In genomic region chr19:45276284-45276687, GRCh38 we compare ENCODE assay signal across 18 cellular contexts. TPM values are rescaled to one million over a fixed set of nuclear protein-coding genes. Genes with fewer than 3 reads are reported as not detected.
DNase-seq lines count a peak whose midpoint lies in the region; ATAC-seq and TF ChIP-seq lines count a peak whose summit lies in the region.
"Had no signal": no experiment of that assay in that cellular context is flagged by ENCODE, and none has a peak within 500 bp of the region (broad histone marks: within the 10 kb centered on the region; RNA-seq: fewer than 3 reads in every experiment).

No MANE protein-coding gene starts in this region.

- no peak overlapping the region for H3K4ac ChIP-seq in IMR-90 (ENCODE audit: low read depth, low read length)

- CTCF ChIA-PET in IMR-90 (lab: Yijun Ruan, JAX), result no interaction called here

- H3K9ac ChIP-seq in IMR-90 (ENCODE audit: low read depth, low read length), result no peak overlapping the region

- dilution Hi-C loops in IMR-90 (cut with HindIII; ENCODE audit: low sequenced_read_pairs, unreplicated experiment), result no loop called here

- no peak for ATAC-seq in IMR-90 (ENCODE audit: low read depth)
- ATAC-seq: activated T-helper 17 cell treated with anti-CD3 and anti-CD28 coated beads, Interleukin-2, amount 50 U/mL, for 72 hours; gastroesophageal sphincter; psoas muscle; stimulated activated naive CD8-positive, alpha-beta T cell treated with anti-CD3 and anti-CD28 coated beads, Interleukin-15, Interleukin-2, amounts not matched to agents 100 U/mL and 50 U/mL, for 24 hours had no signal

- no peaks in the 10 kb centered on the region for H3K27me3 ChIP-seq in IMR-90 (ENCODE audit: control insufficient read depth, insufficient read depth, low read length)
- no peaks in the 10 kb centered on the region for H3K27me3 ChIP-seq in tibial nerve
- H3K27me3 ChIP-seq: gastroesophageal sphincter had no signal

- H2AK9ac ChIP-seq in IMR-90 (replicated peaks; ENCODE audit: low read depth, low read length, poor library complexity), result no peak overlapping the region

- no peak overlapping the region for H3K27ac ChIP-seq in IMR-90 (ENCODE audit: insufficient read depth, low read length)
- no peak overlapping the region for H3K27ac ChIP-seq in tibial nerve
- H3K27ac ChIP-seq: gastroesophageal sphincter, psoas muscle had no signal

- no peak for TF ChIP-seq RAD21 in IMR-90 (IDR thresholded peaks at IDR 0.05; ENCODE audit: low read length)

- peaks cover 8% of the 10 kb centered on the region for H3K4me1 ChIP-seq in IMR-90 (ENCODE audit: control insufficient read depth, insufficient read depth, low read length)
- H3K4me1 ChIP-seq in tibial nerve, result peaks cover 0 to 7% (median 0%) of the 10 kb centered on the region in 4 donors
- H3K4me1 ChIP-seq: gastroesophageal sphincter, psoas muscle had no signal

- H3K14ac ChIP-seq in IMR-90 (replicated peaks; ENCODE audit: low read depth, low read length), result no peak overlapping the region

- no peak overlapping the region for H3K18ac ChIP-seq in IMR-90 (ENCODE audit: low read depth, low read length)

- H4K8ac ChIP-seq in IMR-90 (ENCODE audit: low read depth in 2 of 2, low read length in 2 of 2), result no peak overlapping the region

- WGBS in IMR-90 (ENCODE audit: extremely low coverage in 2 of 2, insufficient read length in 1 of 2), 2 experiments, result no CpG with 5 or more reads among the region's 7 CpGs
- 76 to 78% methylated on average over 7 of the region's 7 CpGs for WGBS in tibial nerve, 2 donors

- no peak overlapping the region for H4K5ac ChIP-seq in IMR-90 (ENCODE audit: low read depth, low read length)

- DNase-seq in COLO668 (lab: John Stamatoyannopoulos, UW; ENCODE audit: unreplicated experiment) (peak; percentile 12), IMR-90 (peak; percentile 29), NCI-H345 treated with DMSO at 0.1 percent for 48 hours (lab: John Stamatoyannopoulos, UW; ENCODE audit: unreplicated experiment) (peak; percentile 28), fibroblast of peridontal ligament (ENCODE audit: extremely low read depth) (peak; percentile 17), KG1 (lab: John Stamatoyannopoulos, UW) (no peak), AG20443 (ENCODE audit: low spot score) (no peak), cardiac septum (ENCODE audit: low spot score) (no peak), tibial nerve (ENCODE audit: low spot score in 2 of 2) (no peak)
- DNase-seq: activated CD4-positive, alpha-beta T cell treated with anti-CD3 and anti-CD28 coated beads, Interleukin-2, amount 50 U/mL, for 48 hours; effector memory CD4-positive, alpha-beta T cell; islet precursor cell; NCI-H1930; psoas muscle; stimulated activated CD4-positive, alpha-beta T cell treated with anti-CD3 and anti-CD28 coated beads, Interleukin-2, amount 100 ng/mL, for 48 hours; stimulated activated naive CD8-positive, alpha-beta T cell treated with anti-CD3 and anti-CD28 coated beads, Interleukin-15, Interleukin-2, amounts not matched to agents 100 U/mL and 50 U/mL, for 24 hours; T-helper 9 cell had no signal

- H4K91ac ChIP-seq in IMR-90 (ENCODE audit: insufficient read depth, low read depth, low read length), result no peak overlapping the region

- BruUV-seq in IMR-90 (replicated peaks; lab: Mats Ljungman, UMichigan), result no TSS peak

- H4K20me1 ChIP-seq in IMR-90 (ENCODE audit: insufficient read depth, low read length), result peaks cover 18% of the 10 kb centered on the region

- no peak overlapping the region for H2AK5ac ChIP-seq in IMR-90 (ENCODE audit: low read depth, low read length)

- H3K56ac ChIP-seq in IMR-90 (ENCODE audit: extremely low read depth, insufficient read depth, low read length), result no peak overlapping the region

- H3K4me3 ChIP-seq in IMR-90 (ENCODE audit: insufficient read depth, low read depth, low read length) (no peak overlapping the region), tibial nerve (no peak overlapping the region)
- H3K4me3 ChIP-seq: gastroesophageal sphincter, psoas muscle had no signal

- TF ChIP-seq CTCF in IMR-90 (conservative IDR thresholded peaks at IDR 0.05; ENCODE audit: low read depth, low read length) (no peak), tibial nerve (IDR thresholded peaks at IDR 0.05) (no peak)

- H3K36me3 ChIP-seq in IMR-90 (ENCODE audit: control insufficient read depth, insufficient read depth, low read length), result peaks cover 51% of the 10 kb centered on the region
- peaks cover 0 to 89% (median 4%) of the 10 kb centered on the region in 3 donors for H3K36me3 ChIP-seq in tibial nerve

- H3K9me1 ChIP-seq in IMR-90 (ENCODE audit: insufficient read depth, low read length), result peaks cover 11% of the 10 kb centered on the region

- POLR2A ChIA-PET in IMR-90 (lab: Charles Lee; ENCODE audit: unreplicated experiment), result no interaction called here

- no peak overlapping the region for H2BK20ac ChIP-seq in IMR-90 (ENCODE audit: low read depth, low read length)

- H3K9me3 ChIP-seq in IMR-90 (ENCODE audit: control insufficient read depth, insufficient read depth, low read length) (no peaks in the 10 kb centered on the region), tibial nerve (no peaks in the 10 kb centered on the region)
- H3K9me3 ChIP-seq: gastroesophageal sphincter, psoas muscle had no signal

- H3K23ac ChIP-seq in IMR-90 (ENCODE audit: low read depth, low read length), result no peak overlapping the region

- in situ Hi-C loops in IMR-90 (cut with MboI; ENCODE audit: low sequenced_read_pairs), result no loop called here

- no peak overlapping the region for H2AFZ ChIP-seq in IMR-90 (replicated peaks; ENCODE audit: low read length, poor library complexity)

- no peak overlapping the region for H2BK5ac ChIP-seq in IMR-90 (ENCODE audit: low read depth, low read length, poor library complexity, severe bottlenecking)

- no peak for TF ChIP-seq EP300 in tibial nerve (IDR thresholded peaks at IDR 0.05)

- intact Hi-C loops in IMR-90 (cut with micrococcal nuclease), result no loop called here
- intact Hi-C loops in cardiac septum (cut with DNase I), result no loop called here

- H3K79me1 ChIP-seq in IMR-90 (ENCODE audit: low read depth in 1 of 2, low read length in 2 of 2), result peaks cover 7 to 19% of the 10 kb centered on the region in 2 experiments; a peak in 3 of 4 replicates

- H2BK120ac ChIP-seq in IMR-90 (ENCODE audit: low read depth, low read length), result no peak overlapping the region

- TF ChIP-seq POLR2A in IMR-90 (IDR thresholded peaks at IDR 0.05; ENCODE audit: low read depth, low read length) (no peak), tibial nerve (IDR thresholded peaks at IDR 0.05) (no peak)

- no peak overlapping the region for H2BK15ac ChIP-seq in IMR-90 (ENCODE audit: low read depth, low read length)

- no peak overlapping the region for H3K4me2 ChIP-seq in IMR-90 (ENCODE audit: low read depth, low read length)

TF ChIP-seq in IMR-90, 13 proteins besides CTCF, POLR2A, EP300 and RAD21:
- TF ChIP-seq BHLHE40 (IDR thresholded peaks at IDR 0.05; ENCODE audit: low read depth, low read length) (no peak), NFE2L2 (IDR thresholded peaks at IDR 0.05; ENCODE audit: low read depth, low read length) (no peak), RCOR1 (IDR thresholded peaks at IDR 0.05; ENCODE audit: insufficient replicate concordance, low read length) (no peak), RFX5 (IDR thresholded peaks at IDR 0.05; ENCODE audit: low read depth, low read length) (no peak), MXI1 (IDR thresholded peaks at IDR 0.05; ENCODE audit: borderline replicate concordance, low read depth, low read length) (no peak)
- TF ChIP-seq, protein P1, sequence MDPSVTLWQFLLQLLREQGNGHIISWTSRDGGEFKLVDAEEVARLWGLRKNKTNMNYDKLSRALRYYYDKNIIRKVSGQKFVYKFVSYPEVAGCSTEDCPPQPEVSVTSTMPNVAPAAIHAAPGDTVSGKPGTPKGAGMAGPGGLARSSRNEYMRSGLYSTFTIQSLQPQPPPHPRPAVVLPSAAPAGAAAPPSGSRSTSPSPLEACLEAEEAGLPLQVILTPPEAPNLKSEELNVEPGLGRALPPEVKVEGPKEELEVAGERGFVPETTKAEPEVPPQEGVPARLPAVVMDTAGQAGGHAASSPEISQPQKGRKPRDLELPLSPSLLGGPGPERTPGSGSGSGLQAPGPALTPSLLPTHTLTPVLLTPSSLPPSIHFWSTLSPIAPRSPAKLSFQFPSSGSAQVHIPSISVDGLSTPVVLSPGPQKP (IDR thresholded peaks at IDR 0.05; ENCODE audit: borderline replicate concordance, low read depth, low read length), result no peak
- TF ChIP-seq, protein P2, sequence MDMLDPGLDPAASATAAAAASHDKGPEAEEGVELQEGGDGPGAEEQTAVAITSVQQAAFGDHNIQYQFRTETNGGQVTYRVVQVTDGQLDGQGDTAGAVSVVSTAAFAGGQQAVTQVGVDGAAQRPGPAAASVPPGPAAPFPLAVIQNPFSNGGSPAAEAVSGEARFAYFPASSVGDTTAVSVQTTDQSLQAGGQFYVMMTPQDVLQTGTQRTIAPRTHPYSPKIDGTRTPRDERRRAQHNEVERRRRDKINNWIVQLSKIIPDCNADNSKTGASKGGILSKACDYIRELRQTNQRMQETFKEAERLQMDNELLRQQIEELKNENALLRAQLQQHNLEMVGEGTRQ (IDR thresholded peaks at IDR 0.05; ENCODE audit: low read depth, low read length), result no peak

RNA-seq across cellular contexts. Expression of gene MARK4, which starts 25.2 kb away (rescaled TPM):
- total RNA-seq in IMR-90 (2012; rRNA removed) (8.1 and 11.3 TPM in 2 replicates), cardiac septum (36.6 TPM), tibial nerve (10 to 100 TPM; 12.1 to 34.8 (median 25.9) TPM)
- 20.3 and 20.7 TPM in 2 replicates for polyA plus RNA-seq in IMR-90 (2012; rRNA removed)
- polyA plus RNA-seq in IMR-90 (2012; cell fraction: cytosol; rRNA removed), result 19.3 and 52.1 TPM in 2 replicates
- 33.3 and 34.2 TPM in 2 replicates for polyA plus RNA-seq in IMR-90 (2012; cell fraction: nucleus; rRNA removed; ENCODE audit: low replicate concordance)

RNA-seq across cellular contexts. Expression of gene EXOC3L2, which starts 31.1 kb away (rescaled TPM):
- total RNA-seq in IMR-90 (2012; rRNA removed) (not detected in 2 replicates), cardiac septum (1.7 TPM), tibial nerve (1 to 10 TPM in 3 of 4 donors, under 1 TPM in 1; 0.63 to 3.7 (median 2.3) TPM)
- polyA plus RNA-seq in IMR-90 (2012; rRNA removed), result 0.03 TPM in 1 of 2 replicates, not detected in the other
- polyA plus RNA-seq in IMR-90 (2012; cell fraction: cytosol; rRNA removed), result 0.08 and 0.13 TPM in 2 replicates
- polyA plus RNA-seq in IMR-90 (2012; cell fraction: nucleus; rRNA removed; ENCODE audit: low replicate concordance), result 0.06 and 0.11 TPM in 2 replicates
- total RNA-seq: activated T-helper 17 cell treated with anti-CD3 and anti-CD28 coated beads, Interleukin-2, amount 50 U/mL, for 72 hours had no signal

RNA-seq across cellular contexts. Expression of gene CKM, which starts 46.4 kb away (rescaled TPM):
- not detected in 2 replicates for total RNA-seq in IMR-90 (2012; rRNA removed)
- polyA plus RNA-seq in IMR-90 (2012; rRNA removed), result not detected in 2 replicates
- 0.04 TPM in 1 of 2 replicates, not detected in the other for polyA plus RNA-seq in IMR-90 (2012; cell fraction: cytosol; rRNA removed)
- polyA plus RNA-seq in IMR-90 (2012; cell fraction: nucleus; rRNA removed; ENCODE audit: low replicate concordance), result 0.09 TPM in 1 of 2 replicates, not detected in the other
- 2,391 TPM for total RNA-seq in cardiac septum
- 1 to 10 TPM in 1 of 4 donors, under 1 TPM in 1, not detected in 2; 0.30 to 1.3 TPM for total RNA-seq in tibial nerve
- total RNA-seq: activated T-helper 17 cell treated with anti-CD3 and anti-CD28 coated beads, Interleukin-2, amount 50 U/mL, for 72 hours had no signal

Comparison
In these comparisons a context has a peak if more than half of its experiments do, and no peak if none do; other contexts are left out.
1. DNase-seq: peak in COLO668 (single experiment), IMR-90 (single experiment), NCI-H345 treated with DMSO at 0.1 percent for 48 hours (single experiment) and fibroblast of peridontal ligament (single experiment); none in KG1 (single experiment), AG20443 (single experiment), cardiac septum (single experiment) and tibial nerve (0 of 2).
2. RNA of gene CKM, which starts 46.4 kb away (total RNA-seq): 2,391 TPM in cardiac septum (single experiment); 0.30 to 1.3 TPM in tibial nerve and not detected in IMR-90; every median in the first group is over 1,000 times any median in the second.